ENCODE assay signal across 10 cellular contexts in genomic region chr10:69090687-69091450, GRCh38. TPM values are rescaled to one million over a fixed set of nuclear protein-coding genes. Genes with fewer than 3 reads are reported as not detected.
DNase-seq lines count a peak whose midpoint lies in the region; ATAC-seq lines count a peak whose summit lies in the region.
"Had no signal": no experiment of that assay in that cellular context is flagged by ENCODE, and none has a peak within 500 bp of the region (broad histone marks: within the 10 kb centered on the region; RNA-seq: fewer than 3 reads in every experiment).

No MANE protein-coding gene starts in this region.

- no peak overlapping the region for H3K23ac ChIP-seq in trophoblast cell (ENCODE audit: low read length)

- no peak overlapping the region for H4K8ac ChIP-seq in trophoblast cell (ENCODE audit: low read depth, low read length)

- H3K79me1 ChIP-seq in trophoblast cell (ENCODE audit: low read length), result no peaks in the 10 kb centered on the region

- H3K27me3 ChIP-seq in layer of hippocampus (ENCODE audit: control insufficient read depth, insufficient read depth, low read length) (no peaks in the 10 kb centered on the region), thymus (ENCODE audit: control insufficient read depth, insufficient read depth) (no peaks in the 10 kb centered on the region), trophoblast cell (ENCODE audit: insufficient read depth, low read length) (no peaks in the 10 kb centered on the region)

- no peak overlapping the region for H3K4me2 ChIP-seq in trophoblast cell (ENCODE audit: low read length)

- no peaks in the 10 kb centered on the region for H3K27me3 Mint-ChIP-seq in activated T-cell treated with anti-CD3 and anti-CD28 coated beads, Interleukin-2, amount 50 U/mL, for 72 hours (ENCODE audit: low read depth)
- no peaks in the 10 kb centered on the region for H3K27me3 Mint-ChIP-seq in activated T-helper 17 cell treated with anti-CD3 and anti-CD28 coated beads, Interleukin-2, amount 50 U/mL, for 72 hours

- H2AK5ac ChIP-seq in trophoblast cell (ENCODE audit: low read length), result no peak overlapping the region

- H3K4me1 Mint-ChIP-seq in activated T-cell treated with anti-CD3 and anti-CD28 coated beads, Interleukin-2, amount 50 U/mL, for 72 hours (ENCODE audit: low read depth), result peaks cover 71% of the 10 kb centered on the region
- peaks cover 32% of the 10 kb centered on the region for H3K4me1 Mint-ChIP-seq in activated T-helper 17 cell treated with anti-CD3 and anti-CD28 coated beads, Interleukin-2, amount 50 U/mL, for 72 hours

- H3K27ac ChIP-seq in layer of hippocampus (ENCODE audit: low read depth, low read length) (peak overlapping the region; percentile 46), thymus (ENCODE audit: low read depth) (peak overlapping the region; percentile 75), trophoblast cell (ENCODE audit: low read depth, low read length) (no peak overlapping the region)

- no peaks in the 10 kb centered on the region for H3K36me3 ChIP-seq in thymus (ENCODE audit: control insufficient read depth, insufficient read depth)
- H3K36me3 ChIP-seq in trophoblast cell (ENCODE audit: control insufficient read depth in 1 of 2, insufficient read depth in 2 of 2, low read length in 2 of 2), result no peaks in the 10 kb centered on the region

- no peaks in the 10 kb centered on the region for H3K9me3 Mint-ChIP-seq in activated T-cell treated with anti-CD3 and anti-CD28 coated beads, Interleukin-2, amount 50 U/mL, for 72 hours
- no peaks in the 10 kb centered on the region for H3K9me3 Mint-ChIP-seq in activated T-helper 17 cell treated with anti-CD3 and anti-CD28 coated beads, Interleukin-2, amount 50 U/mL, for 72 hours

- H3K4me3 ChIP-seq in thymus (ENCODE audit: low read length) (peak overlapping the region; percentile 96), trophoblast cell (ENCODE audit: low read depth, low read length) (no peak overlapping the region)

- H2AFZ ChIP-seq in trophoblast cell (ENCODE audit: insufficient read depth, low read length, poor library complexity), result no peak overlapping the region

- H2BK5ac ChIP-seq in trophoblast cell (ENCODE audit: low read depth, low read length, poor library complexity), result no peak overlapping the region

- H3K9me3 ChIP-seq in thymus (ENCODE audit: control insufficient read depth) (no peaks in the 10 kb centered on the region), trophoblast cell (ENCODE audit: insufficient read depth, low read depth, low read length) (no peaks in the 10 kb centered on the region)

- no peak overlapping the region for H3K14ac ChIP-seq in trophoblast cell (ENCODE audit: low read length)

- H3K36me3 Mint-ChIP-seq in activated T-cell treated with anti-CD3 and anti-CD28 coated beads, Interleukin-2, amount 50 U/mL, for 72 hours (ENCODE audit: insufficient read depth in 2 of 2), result peaks cover 18 to 38% of the 10 kb centered on the region in 2 donors
- peaks cover 98% of the 10 kb centered on the region for H3K36me3 Mint-ChIP-seq in activated T-helper 17 cell treated with anti-CD3 and anti-CD28 coated beads, Interleukin-2, amount 50 U/mL, for 72 hours (ENCODE audit: low read depth)

- no peak overlapping the region for H4K91ac ChIP-seq in trophoblast cell (ENCODE audit: low read depth, low read length)

- H3K4me1 ChIP-seq in thymus (ENCODE audit: control insufficient read depth, insufficient read depth, low read length) (peaks cover 13% of the 10 kb centered on the region), trophoblast cell (ENCODE audit: control insufficient read depth in 1 of 2, insufficient read depth in 2 of 2, low read length in 2 of 2) (no peaks in the 10 kb centered on the region)

- no peak overlapping the region for H3K4ac ChIP-seq in trophoblast cell (ENCODE audit: low read depth, low read length)

- H3K18ac ChIP-seq in trophoblast cell (ENCODE audit: low read length), result no peak overlapping the region

- no peaks in the 10 kb centered on the region for H3K79me2 ChIP-seq in trophoblast cell (ENCODE audit: control insufficient read depth, insufficient read depth, low read length, poor library complexity)

- no peak overlapping the region for H2BK120ac ChIP-seq in trophoblast cell (ENCODE audit: insufficient read depth, low read length, poor library complexity)

- H3K27ac Mint-ChIP-seq in activated T-cell treated with anti-CD3 and anti-CD28 coated beads, Interleukin-2, amount 50 U/mL, for 72 hours, result peak overlapping the region; percentile 86
- peak overlapping the region; percentile 99 for H3K27ac Mint-ChIP-seq in activated T-helper 17 cell treated with anti-CD3 and anti-CD28 coated beads, Interleukin-2, amount 50 U/mL, for 72 hours

- DNase-seq in activated T-cell treated with anti-CD3 and anti-CD28 coated beads, Interleukin-2, amount 50 U/mL, for 72 hours, result no peak
- no peak for DNase-seq in activated T-cell treated with anti-CD3 and anti-CD28 coated beads for 4 hours
- DNase-seq in DMS53 (lab: John Stamatoyannopoulos, UW), result no peak
- no peak for DNase-seq in T1000 (lab: John Stamatoyannopoulos, UW)
- DNase-seq in trophoblast cell, result no peak
- DNase-seq: amniotic stem cell, NCI-H1092 treated with DMSO at 0.1 percent for 48 hours had no signal

- no peak for ATAC-seq in activated T-cell treated with anti-CD3 and anti-CD28 coated beads, Interleukin-2, amount 50 U/mL, for 72 hours (replicated peaks in 1 of 2)
- no peak for ATAC-seq in activated T-helper 17 cell treated with anti-CD3 and anti-CD28 coated beads, Interleukin-2, amount 50 U/mL, for 72 hours (replicated peaks)

- H3K9ac ChIP-seq in trophoblast cell (ENCODE audit: low read length), result no peak overlapping the region

- H2BK12ac ChIP-seq in trophoblast cell (ENCODE audit: low read length), result no peak overlapping the region

- peak overlapping the region; percentile 87 to 92 for H3K4me3 Mint-ChIP-seq in activated T-cell treated with anti-CD3 and anti-CD28 coated beads, Interleukin-2, amount 50 U/mL, for 72 hours
- H3K4me3 Mint-ChIP-seq in activated T-helper 17 cell treated with anti-CD3 and anti-CD28 coated beads, Interleukin-2, amount 50 U/mL, for 72 hours, result peak overlapping the region; percentile 82

- WGBS in thymus, result 39% methylated on average over 5 of the region's 5 CpGs
- no CpG with 5 or more reads among the region's 5 CpGs for WGBS in trophoblast cell (ENCODE audit: extremely low coverage, insufficient coverage, insufficient read length)

- no peak overlapping the region for H4K12ac ChIP-seq in trophoblast cell (ENCODE audit: low read depth, low read length)

RNA-seq across cellular contexts. Expression of gene SRGN, which starts 3.0 kb away (rescaled TPM):
- total RNA-seq in activated T-cell treated with anti-CD3 and anti-CD28 coated beads, Interleukin-2, amount 50 U/mL, for 72 hours, result 100 to 1,000 TPM; 439 to 902 TPM
- total RNA-seq in activated T-helper 17 cell treated with anti-CD3 and anti-CD28 coated beads, Interleukin-2, amount 50 U/mL, for 72 hours, result 100 to 1,000 TPM; 310 to 773 TPM
- polyA plus RNA-seq in thymus, result 549 TPM
- polyA plus RNA-seq in trophoblast cell (2013), result not detected in 2 replicates

RNA-seq across cellular contexts. Expression of gene VPS26A, which starts 33.1 kb away (rescaled TPM):
- total RNA-seq in activated T-cell treated with anti-CD3 and anti-CD28 coated beads, Interleukin-2, amount 50 U/mL, for 72 hours, result 10 to 100 TPM; 39.0 to 39.1 TPM
- total RNA-seq in activated T-helper 17 cell treated with anti-CD3 and anti-CD28 coated beads, Interleukin-2, amount 50 U/mL, for 72 hours, result 10 to 100 TPM; 43.7 to 56.9 TPM
- polyA plus RNA-seq in thymus, result 44.2 TPM
- 45.2 and 45.4 TPM in 2 replicates for polyA plus RNA-seq in trophoblast cell (2013)
